Comparison of ENCODE assay signal across 24 cellular contexts in the genomic region with DNA sequence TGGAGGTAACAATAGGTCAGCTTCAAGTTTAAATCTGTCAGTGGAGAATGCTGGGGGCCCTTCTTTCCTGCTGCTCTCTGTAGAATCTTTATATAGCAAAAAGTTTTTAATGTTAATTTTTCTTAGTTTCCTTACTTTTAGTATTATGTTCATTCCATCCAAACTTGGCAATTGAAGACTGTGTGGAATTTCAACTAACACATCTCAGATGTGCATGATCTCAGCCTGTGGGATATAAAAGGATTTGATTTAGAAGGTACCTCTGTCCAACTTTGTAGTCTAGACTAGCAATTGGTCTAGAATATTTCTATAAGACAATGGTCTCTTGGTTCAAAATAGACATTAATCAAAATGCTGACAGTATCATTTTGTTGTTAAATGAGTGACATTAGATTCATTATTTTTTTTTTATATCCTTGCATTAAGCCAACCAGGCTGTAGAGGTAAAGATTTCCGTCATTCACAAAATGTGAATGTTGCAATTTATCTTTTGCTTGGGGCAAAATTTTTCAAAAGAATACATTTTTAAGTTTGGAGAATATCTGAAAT.
A peak's percentile ranks its signal among the peaks of the same experiment; 100 is the strongest.
DNase-seq lines count a peak whose midpoint lies in the region; ATAC-seq, FAIRE-seq and TF ChIP-seq lines count a peak whose summit lies in the region.
"Had no signal": no experiment of that assay in that cellular context is flagged by ENCODE, and none has a peak within 500 bp of the region (broad histone marks: within the 10 kb centered on the region; RNA-seq: fewer than 3 reads in every experiment).

No MANE protein-coding gene starts in this region.

- H2BK120ac ChIP-seq in IMR-90 (ENCODE audit: low read depth, low read length) (no peak overlapping the region), mesendoderm (ENCODE audit: low read depth, low read length) (no peak overlapping the region)

- H3K56ac ChIP-seq in IMR-90 (ENCODE audit: extremely low read depth, insufficient read depth, low read length): no peak overlapping the region
- no peak overlapping the region for H3K56ac ChIP-seq in mesendoderm (ENCODE audit: low read length)

- no peak for TF ChIP-seq CTCF in AG10803 (conservative IDR thresholded peaks at IDR 0.05; ENCODE audit: low read length)
- TF ChIP-seq CTCF in IMR-90 (conservative IDR thresholded peaks at IDR 0.05; ENCODE audit: low read depth, low read length): no peak
- no peak for TF ChIP-seq CTCF in keratinocyte (optimal IDR thresholded peaks at IDR 0.05 in 1 of 3, IDR thresholded peaks at IDR 0.05 in 1 of 3, conservative IDR thresholded peaks at IDR 0.05 in 1 of 3; ENCODE audit: extremely low read depth in 1 of 3, insufficient read depth in 2 of 3, low read length in 3 of 3)

- TF ChIP-seq POLR2A in IMR-90 (IDR thresholded peaks at IDR 0.05; ENCODE audit: low read depth, low read length) (no peak), GM12891 (IDR thresholded peaks at IDR 0.05; ENCODE audit: low read depth, low read length) (no peak)

- ATAC-seq in IMR-90 (ENCODE audit: low read depth) (no peak), HG03280 (IDR thresholded peaks at IDR 0.05; ENCODE audit: unreplicated experiment) (no peak)
- ATAC-seq: GM12878, HCT116 had no signal

- no peak overlapping the region for H2AK9ac ChIP-seq in IMR-90 (replicated peaks; ENCODE audit: low read depth, low read length, poor library complexity)

- in situ Hi-C loops in IMR-90 (cut with MboI; ENCODE audit: low sequenced_read_pairs): no loop called here

- CTCF ChIA-PET in IMR-90 (lab: Yijun Ruan, JAX): no interaction called here

- no peak overlapping the region for H4K91ac ChIP-seq in IMR-90 (ENCODE audit: insufficient read depth, low read depth, low read length)

- no peak overlapping the region for H3K4ac ChIP-seq in IMR-90 (ENCODE audit: low read depth, low read length)
- no peak overlapping the region for H3K4ac ChIP-seq in mesendoderm (ENCODE audit: low read depth, low read length)

- H3K4me3 ChIP-seq in AG10803 (ENCODE audit: low read length) (no peak overlapping the region), IMR-90 (ENCODE audit: insufficient read depth, low read depth, low read length) (no peak overlapping the region), keratinocyte (ENCODE audit: control insufficient read depth in 2 of 3, extremely low read depth in 1 of 3, insufficient read depth in 2 of 3, low read depth in 1 of 3, low read length in 3 of 3) (no peak overlapping the region), mesendoderm (ENCODE audit: low read length) (no peak overlapping the region), MG63 (no peak overlapping the region)
- H3K4me3 ChIP-seq: BLaER1, GM12878, PC-9, SJSA1 had no signal

- no peak overlapping the region for H2AFZ ChIP-seq in IMR-90 (replicated peaks; ENCODE audit: low read length, poor library complexity)
- peak overlapping the region; percentile 38 for H2AFZ ChIP-seq in keratinocyte (ENCODE audit: control insufficient read depth, low read length)

- H3K14ac ChIP-seq in IMR-90 (replicated peaks; ENCODE audit: low read depth, low read length): no peak overlapping the region

- no peak overlapping the region for H3K18ac ChIP-seq in IMR-90 (ENCODE audit: low read depth, low read length)
- H3K18ac ChIP-seq in mesendoderm (ENCODE audit: low read length): no peak overlapping the region

- no peak overlapping the region for H3K9ac ChIP-seq in IMR-90 (ENCODE audit: low read depth, low read length)
- no peak overlapping the region for H3K9ac ChIP-seq in keratinocyte (ENCODE audit: control insufficient read depth, extremely low read depth, insufficient read depth, low read length)
- no peak overlapping the region for H3K9ac ChIP-seq in mesendoderm (ENCODE audit: low read length)
- H3K9ac ChIP-seq: BLaER1 had no signal

- WGBS in IMR-90 (ENCODE audit: extremely low coverage in 2 of 2, insufficient read length in 1 of 2), 2 experiments: no CpG with 5 or more reads among the region's 1 CpG
- no CpG with 5 or more reads among the region's 1 CpG for WGBS in mesendoderm (ENCODE audit: extremely low coverage, insufficient coverage, low lambda C conversion rate)

- H4K5ac ChIP-seq in IMR-90 (ENCODE audit: low read depth, low read length) (no peak overlapping the region), mesendoderm (ENCODE audit: low read length) (no peak overlapping the region)

- DNase-seq in AG10803 (ENCODE audit: low read depth) (peak; percentile 67), IMR-90 (no peak), epidermal melanocyte (ENCODE audit: insufficient read length, low spot score) (peak; percentile 23), keratinocyte (ENCODE audit: low read depth, low spot score) (no peak), mesendoderm (no peak), MG63 (no peak), GM12891 (ENCODE audit: insufficient read length, low spot score) (no peak)
- DNase-seq: CD4-positive, CD25-positive, alpha-beta regulatory T cell; KBM-7; NCI-H2029; NCI-H446 treated with DMSO at 0.1 percent for 48 hours; NCI-H526; NCI-H82; NK-92 treated with Interleukin-12 subunit alpha and Interleukin-12 subunit beta, amount 100 ng/mL, for 24 hours; PC-9; Right ventricle myocardium superior had no signal

- POLR2A ChIA-PET in IMR-90 (lab: Charles Lee; ENCODE audit: unreplicated experiment): no interaction called here

- no peak overlapping the region for H3K27ac ChIP-seq in IMR-90 (ENCODE audit: insufficient read depth, low read length)
- no peak overlapping the region for H3K27ac ChIP-seq in keratinocyte (ENCODE audit: control insufficient read depth, insufficient read depth, low read length)
- no peak overlapping the region for H3K27ac ChIP-seq in mesendoderm (ENCODE audit: low read depth, low read length)
- H3K27ac ChIP-seq: BLaER1, HL-60, PC-9, SJSA1 had no signal

- FAIRE-seq in keratinocyte (lab: Jason Lieb, UNC): no peak
- FAIRE-seq in GM12891 (lab: Jason Lieb, UNC): no peak
- FAIRE-seq: D721Med, GM12878, H1 had no signal

- no peaks in the 10 kb centered on the region for H3K4me1 ChIP-seq in IMR-90 (ENCODE audit: control insufficient read depth, insufficient read depth, low read length)
- no peaks in the 10 kb centered on the region for H3K4me1 ChIP-seq in keratinocyte (ENCODE audit: control insufficient read depth, extremely low read depth, insufficient read depth, low read length)
- peaks cover 2% of the 10 kb centered on the region for H3K4me1 ChIP-seq in mesendoderm (ENCODE audit: control insufficient read depth, low read depth, low read length)
- H3K4me1 ChIP-seq: SJSA1 had no signal

- H2BK20ac ChIP-seq in IMR-90 (ENCODE audit: low read depth, low read length): no peak overlapping the region

- H3K23ac ChIP-seq in IMR-90 (ENCODE audit: low read depth, low read length): no peak overlapping the region
- H3K23ac ChIP-seq in mesendoderm (ENCODE audit: low read length): no peak overlapping the region

- H4K20me1 ChIP-seq in IMR-90 (ENCODE audit: insufficient read depth, low read length): no peaks in the 10 kb centered on the region
- no peaks in the 10 kb centered on the region for H4K20me1 ChIP-seq in keratinocyte (ENCODE audit: control insufficient read depth, extremely low read depth, insufficient read depth, low read length)
- H4K20me1 ChIP-seq: BLaER1 had no signal

- dilution Hi-C loops in IMR-90 (cut with HindIII; ENCODE audit: low sequenced_read_pairs, unreplicated experiment): no loop called here
- dilution Hi-C loops in keratinocyte (cut with MboI; ENCODE audit: extremely low pct_ligation_motif_present, low sequenced_read_pairs): no loop called here

- H4K8ac ChIP-seq in IMR-90 (ENCODE audit: low read depth in 2 of 2, low read length in 2 of 2) (no peak overlapping the region), mesendoderm (ENCODE audit: low read depth, low read length) (no peak overlapping the region)

- no peaks in the 10 kb centered on the region for H3K9me3 ChIP-seq in IMR-90 (ENCODE audit: control insufficient read depth, insufficient read depth, low read length)
- no peaks in the 10 kb centered on the region for H3K9me3 ChIP-seq in keratinocyte (ENCODE audit: control insufficient read depth, low read depth, low read length)
- H3K9me3 ChIP-seq in MG63: no peaks in the 10 kb centered on the region
- H3K9me3 ChIP-seq: BLaER1, SJSA1 had no signal

- H2AK5ac ChIP-seq in IMR-90 (ENCODE audit: low read depth, low read length) (no peak overlapping the region), mesendoderm (ENCODE audit: low read length) (no peak overlapping the region)

- H3K79me2 ChIP-seq in keratinocyte (ENCODE audit: control insufficient read depth, insufficient read depth, low read length) (no peaks in the 10 kb centered on the region), mesendoderm (ENCODE audit: control insufficient read depth, insufficient read depth, low read length) (no peaks in the 10 kb centered on the region)

- no peak overlapping the region for H3K4me2 ChIP-seq in IMR-90 (ENCODE audit: low read depth, low read length)
- no peak overlapping the region for H3K4me2 ChIP-seq in keratinocyte (ENCODE audit: control insufficient read depth, extremely low read depth, insufficient read depth, low read depth, low read length)
- no peak overlapping the region for H3K4me2 ChIP-seq in mesendoderm (ENCODE audit: low read length)
- H3K4me2 ChIP-seq: BLaER1, PC-9 had no signal

- intact Hi-C loops in IMR-90 (cut with micrococcal nuclease): no loop called here

- no peak overlapping the region for H2BK5ac ChIP-seq in IMR-90 (ENCODE audit: low read depth, low read length, poor library complexity, severe bottlenecking)
- no peak overlapping the region for H2BK5ac ChIP-seq in mesendoderm (ENCODE audit: low read length)

- H3K36me3 ChIP-seq in IMR-90 (ENCODE audit: control insufficient read depth, insufficient read depth, low read length) (no peaks in the 10 kb centered on the region), keratinocyte (ENCODE audit: control insufficient read depth in 2 of 2, extremely low read depth in 1 of 2, insufficient read depth in 2 of 2, low read length in 2 of 2) (no peaks in the 10 kb centered on the region), mesendoderm (ENCODE audit: control insufficient read depth, insufficient read depth, low read length) (no peaks in the 10 kb centered on the region), MG63 (no peaks in the 10 kb centered on the region)
- H3K36me3 ChIP-seq: BLaER1, SJSA1 had no signal

- no peaks in the 10 kb centered on the region for H3K9me1 ChIP-seq in IMR-90 (ENCODE audit: insufficient read depth, low read length)
- no peaks in the 10 kb centered on the region for H3K9me1 ChIP-seq in keratinocyte (ENCODE audit: control insufficient read depth, extremely low read depth, insufficient read depth, low read length)

- no peaks in the 10 kb centered on the region for H3K79me1 ChIP-seq in IMR-90 (ENCODE audit: low read depth in 1 of 2, low read length in 2 of 2)
- no peaks in the 10 kb centered on the region for H3K79me1 ChIP-seq in mesendoderm (ENCODE audit: low read length)

- no TSS peak for BruUV-seq in IMR-90 (replicated peaks; lab: Mats Ljungman, UMichigan)

- H2BK15ac ChIP-seq in IMR-90 (ENCODE audit: low read depth, low read length): no peak overlapping the region
- H2BK15ac ChIP-seq in mesendoderm (replicated peaks; ENCODE audit: low read depth): no peak overlapping the region

- TF ChIP-seq RAD21 in IMR-90 (IDR thresholded peaks at IDR 0.05; ENCODE audit: low read length): no peak

- no peaks in the 10 kb centered on the region for H3K27me3 ChIP-seq in IMR-90 (ENCODE audit: control insufficient read depth, insufficient read depth, low read length)
- no peaks in the 10 kb centered on the region for H3K27me3 ChIP-seq in keratinocyte (ENCODE audit: control insufficient read depth, extremely low read depth, insufficient read depth, low read length)
- no peaks in the 10 kb centered on the region for H3K27me3 ChIP-seq in mesendoderm (ENCODE audit: insufficient read depth, low read length, poor library complexity)
- H3K27me3 ChIP-seq in MG63: no peaks in the 10 kb centered on the region
- H3K27me3 ChIP-seq: BLaER1, SJSA1 had no signal

Comparison
In these comparisons a context has a peak if more than half of its experiments do, and no peak if none do; other contexts are left out.
1. DNase-seq: peak in AG10803 (single experiment) and epidermal melanocyte (single experiment); none in IMR-90 (single experiment), keratinocyte (single experiment), mesendoderm (single experiment), MG63 (single experiment) and GM12891 (single experiment).